ENCODE assay signal across 21 cellular contexts in the genomic region with DNA sequence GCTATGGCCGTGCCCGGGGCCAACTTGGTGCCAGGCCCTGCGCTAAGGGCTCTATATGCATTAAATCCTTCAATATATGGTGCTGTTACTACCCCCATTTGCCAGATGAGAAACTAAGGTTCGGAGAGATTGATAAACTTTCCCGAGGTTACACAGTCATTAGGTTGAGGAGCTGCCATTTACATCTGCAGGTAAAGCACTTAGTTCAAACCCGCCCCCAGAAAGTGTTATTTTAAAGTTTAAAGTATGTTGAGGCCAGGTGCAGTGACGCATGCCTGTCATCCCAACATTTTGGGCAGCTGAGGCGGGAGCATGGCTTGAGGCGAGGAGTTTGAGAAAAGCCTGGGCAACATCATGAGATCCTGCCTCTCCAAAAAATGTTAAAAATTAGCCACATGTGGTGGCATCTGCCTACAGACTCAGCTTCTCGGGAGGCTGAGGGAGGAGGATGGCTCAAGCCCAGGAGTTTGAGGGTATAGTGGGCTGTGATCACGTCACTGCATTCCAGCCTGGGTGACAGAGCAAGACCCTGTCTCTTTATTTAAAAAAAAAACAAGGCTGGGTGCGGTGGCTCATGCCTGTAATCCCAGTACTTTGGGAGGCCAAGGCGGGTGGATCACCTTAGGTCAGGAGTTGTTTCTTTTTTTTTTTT.
DNase-seq lines count a peak whose midpoint lies in the region; ATAC-seq and TF ChIP-seq lines count a peak whose summit lies in the region.
"Had no signal": no experiment of that assay in that cellular context is flagged by ENCODE, and none has a peak within 500 bp of the region (broad histone marks: within the 10 kb centered on the region; RNA-seq: fewer than 3 reads in every experiment).

No MANE protein-coding gene starts in this region.

- no peaks in the 10 kb centered on the region for H3F3A ChIP-seq in PC-3 (ENCODE audit: low read length, unreplicated experiment)

- BruUV-seq in Calu3 (replicated peaks; lab: Mats Ljungman, UMichigan): no TSS peak
- no TSS peak for BruUV-seq in PC-3 (replicated peaks; lab: Mats Ljungman, UMichigan)

- H2AFZ ChIP-seq in PC-3 (ENCODE audit: low read length): no peak overlapping the region
- H2AFZ ChIP-seq in fibroblast of lung (ENCODE audit: low read length): no peak overlapping the region

- CTCF ChIA-PET in Calu3 (lab: Charles Lee) (no interaction called here), PC-3 (lab: Charles Lee) (no interaction called here)

- H3K36me3 ChIP-seq in PC-3 (ENCODE audit: low read depth, low read length): no peaks in the 10 kb centered on the region
- no peaks in the 10 kb centered on the region for H3K36me3 ChIP-seq in fibroblast of lung (ENCODE audit: control insufficient read depth, insufficient read depth, low read length)
- H3K36me3 ChIP-seq: ascending aorta, lower lobe of right lung, SJCRH30, upper lobe of left lung had no signal

- H3K9me3 Mint-ChIP-seq in Calu3 (ENCODE audit: low read depth, unreplicated experiment): no peaks in the 10 kb centered on the region
- H3K9me3 Mint-ChIP-seq: activated naive CD4-positive, alpha-beta T cell treated with anti-CD3 and anti-CD28 coated beads, Interleukin-2, amount 50 U/mL, for 24 hours; CD8-positive, alpha-beta T cell had no signal

- H3K27ac ChIP-seq in PC-3 (ENCODE audit: low read length): 0 out of 2 replicates have a peak overlapping the region, but pooled peaks have one; percentile 13
- peak overlapping the region; percentile 59 for H3K27ac ChIP-seq in fibroblast of lung (ENCODE audit: insufficient read depth, low read length)
- H3K27ac ChIP-seq: ascending aorta, lower lobe of right lung, upper lobe of left lung had no signal

- intact Hi-C loops in Calu3 (cut with micrococcal nuclease; ENCODE audit: unreplicated experiment): loop anchor here (10.0 kb wide), 1 partner anchor 61 kb away; no protein-coding TSS in a partner anchor
- intact Hi-C loops in PC-3 (cut with micrococcal nuclease): no loop called here

- H3K9ac ChIP-seq in PC-3 (ENCODE audit: low read length) (no peak overlapping the region), fibroblast of lung (ENCODE audit: insufficient read depth, low read length) (no peak overlapping the region)

- H4K20me1 ChIP-seq in PC-3 (ENCODE audit: low read length): no peaks in the 10 kb centered on the region
- peaks cover 2% of the 10 kb centered on the region for H4K20me1 ChIP-seq in fibroblast of lung (ENCODE audit: control insufficient read depth, extremely low read depth, insufficient read depth, low read length)

- peaks cover 22% of the 10 kb centered on the region for H3K4me1 ChIP-seq in PC-3 (ENCODE audit: insufficient read depth, low read length)
- H3K4me1 ChIP-seq in fibroblast of lung (ENCODE audit: control insufficient read depth, extremely low read depth, insufficient read depth, low read length): peaks cover 15% of the 10 kb centered on the region

- H3K27ac Mint-ChIP-seq in Calu3 (ENCODE audit: unreplicated experiment): peak overlapping the region; percentile 65
- H3K27ac Mint-ChIP-seq: activated naive CD4-positive, alpha-beta T cell treated with anti-CD3 and anti-CD28 coated beads, Interleukin-2, amount 50 U/mL, for 24 hours; CD8-positive, alpha-beta T cell had no signal

- DNase-seq in Calu3: no peak
- DNase-seq in PC-3: no peak
- peak in 1 of 2 donors; percentile 73 for DNase-seq in fibroblast of lung (ENCODE audit: low read depth in 2 of 2)
- peak; percentile 49 for DNase-seq in renal cortical epithelial cell (ENCODE audit: low read depth)
- DNase-seq in stimulated activated CD4-positive, alpha-beta T cell treated with anti-CD3 and anti-CD28 coated beads, Interleukin-1b, Interleukin-23, amount 100 ng/mL, for 48 hours: no peak
- DNase-seq in DMS79 (lab: John Stamatoyannopoulos, UW): no peak
- no peak for DNase-seq in stimulated activated CD4-positive, alpha-beta T cell treated with anti-CD3 and anti-CD28 coated beads, Interleukin-2, amount 100 ng/mL, for 48 hours
- DNase-seq: activated CD4-positive, alpha-beta T cell treated with anti-CD3 and anti-CD28 coated beads for 4 hours; CD8-positive, alpha-beta T cell; hippocampal formation; Kasumi-1; NCI-H1105; NCI-H2029; NCI-H82; stimulated activated CD4-positive, alpha-beta T cell treated with anti-CD3 and anti-CD28 coated beads, Interleukin-12 subunit alpha, Interleukin-12 subunit beta, amount 100 ng/mL, for 4 hours; stimulated activated CD8-positive, alpha-beta memory T cell treated with anti-CD3 and anti-CD28 coated beads, Interleukin-4, amount 100 ng/mL, for 48 hours had no signal

- no peaks in the 10 kb centered on the region for H3K27me3 Mint-ChIP-seq in Calu3 (ENCODE audit: unreplicated experiment)
- H3K27me3 Mint-ChIP-seq: activated naive CD4-positive, alpha-beta T cell treated with anti-CD3 and anti-CD28 coated beads, Interleukin-2, amount 50 U/mL, for 24 hours had no signal

- ATAC-seq in PC-3: no peak
- ATAC-seq: CD8-positive, alpha-beta T cell had no signal

- no peak for TF ChIP-seq CTCF in Calu3 (IDR thresholded peaks at IDR 0.05; ENCODE audit: unreplicated experiment)
- no peak for TF ChIP-seq CTCF in PC-3 (conservative IDR thresholded peaks at IDR 0.05; ENCODE audit: low read depth, low read length)
- TF ChIP-seq CTCF in fibroblast of lung (conservative IDR thresholded peaks at IDR 0.05 in 1 of 2, IDR thresholded peaks at IDR 0.05 in 1 of 2; ENCODE audit: low read depth in 1 of 2, low read length in 2 of 2): no peak

- no peaks in the 10 kb centered on the region for H3K9me2 ChIP-seq in PC-3 (replicated peaks; ENCODE audit: low read length)

- POLR2A ChIA-PET in PC-3 (lab: Charles Lee; ENCODE audit: unreplicated experiment): no interaction called here

- H3K79me2 ChIP-seq in PC-3 (ENCODE audit: low read length) (no peaks in the 10 kb centered on the region), fibroblast of lung (ENCODE audit: control insufficient read depth, insufficient read depth, low read length) (no peaks in the 10 kb centered on the region)

- H3K4me3 ChIP-seq in PC-3 (ENCODE audit: low read length): no peak overlapping the region
- no peak overlapping the region for H3K4me3 ChIP-seq in fibroblast of lung (replicated peaks in 1 of 4; ENCODE audit: control extremely low read depth in 1 of 4, insufficient read depth in 1 of 4, low read depth in 3 of 4, low read length in 4 of 4)
- H3K4me3 ChIP-seq: ascending aorta had no signal

- peaks cover 16% of the 10 kb centered on the region for H3K36me3 Mint-ChIP-seq in Calu3 (ENCODE audit: insufficient read depth, unreplicated experiment)
- H3K36me3 Mint-ChIP-seq: activated naive CD4-positive, alpha-beta T cell treated with anti-CD3 and anti-CD28 coated beads, Interleukin-2, amount 50 U/mL, for 24 hours; CD8-positive, alpha-beta T cell had no signal

- no peak overlapping the region for H3K4me3 Mint-ChIP-seq in Calu3 (ENCODE audit: low read depth, unreplicated experiment)
- H3K4me3 Mint-ChIP-seq: activated naive CD4-positive, alpha-beta T cell treated with anti-CD3 and anti-CD28 coated beads, Interleukin-2, amount 50 U/mL, for 24 hours; CD8-positive, alpha-beta T cell had no signal

- H3K4me2 ChIP-seq in PC-3 (ENCODE audit: low read length) (peak overlapping the region; percentile 47), fibroblast of lung (ENCODE audit: extremely low read depth, insufficient read depth, low read length) (no peak overlapping the region)

- H3K27me3 ChIP-seq in PC-3 (ENCODE audit: low read length) (no peaks in the 10 kb centered on the region), fibroblast of lung (ENCODE audit: control insufficient read depth, insufficient read depth, low read length) (no peaks in the 10 kb centered on the region)
- H3K27me3 ChIP-seq: ascending aorta, SJCRH30, upper lobe of left lung had no signal

- H3K9me3 ChIP-seq in PC-3 (ENCODE audit: low read length) (no peaks in the 10 kb centered on the region), fibroblast of lung (ENCODE audit: control insufficient read depth, insufficient read depth, low read depth, low read length) (no peaks in the 10 kb centered on the region)
- H3K9me3 ChIP-seq: ascending aorta, lower lobe of right lung, SJCRH30, upper lobe of left lung had no signal

- H3K4me1 Mint-ChIP-seq in Calu3 (ENCODE audit: low read depth, unreplicated experiment): peaks cover 17% of the 10 kb centered on the region
- H3K4me1 Mint-ChIP-seq: activated naive CD4-positive, alpha-beta T cell treated with anti-CD3 and anti-CD28 coated beads, Interleukin-2, amount 50 U/mL, for 24 hours had no signal
